7 cellular contexts compared by ENCODE assay signal in the genomic region with DNA sequence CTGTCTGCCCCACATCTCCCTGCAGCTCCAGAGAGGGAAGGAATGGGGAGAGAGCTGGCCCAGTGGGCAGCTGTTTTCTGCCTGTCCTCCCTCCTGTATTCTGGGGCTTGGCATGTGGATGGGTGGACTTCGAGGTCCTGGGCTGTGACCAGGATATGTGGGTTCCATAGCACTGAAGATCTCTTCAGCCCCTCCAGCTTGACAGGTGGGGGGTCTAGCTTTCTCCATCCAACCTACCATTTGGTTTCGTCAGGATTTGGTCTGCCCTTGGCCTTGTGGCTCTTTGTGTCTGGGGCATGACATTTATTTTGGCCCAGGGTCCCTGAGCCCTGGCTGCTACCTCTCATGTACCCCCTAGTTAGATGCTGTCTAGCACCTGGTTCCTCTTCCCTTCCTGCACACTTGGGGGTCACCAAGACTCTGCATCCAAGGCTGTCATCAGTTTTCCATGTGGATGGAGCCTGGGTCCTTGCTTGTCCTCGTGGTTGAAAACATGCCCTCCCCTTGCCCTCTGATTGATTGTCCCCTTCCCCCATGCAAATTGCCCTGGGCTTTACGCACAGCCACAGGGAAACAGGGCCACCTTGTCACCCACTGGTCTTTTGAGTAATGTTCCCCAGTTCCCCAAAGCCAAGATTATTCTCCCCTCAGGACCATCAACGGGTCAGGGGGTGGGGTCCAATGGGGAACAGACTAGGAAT. TPM values are rescaled to one million over a fixed set of nuclear protein-coding genes. Genes with fewer than 3 reads are reported as not detected.
DNase-seq lines count a peak whose midpoint lies in the region; ATAC-seq and TF ChIP-seq lines count a peak whose summit lies in the region.

No MANE protein-coding gene starts in this region.

- H3F3A ChIP-seq in PC-3 (ENCODE audit: low read length, unreplicated experiment): no peaks in the 10 kb centered on the region
- peaks cover 27% of the 10 kb centered on the region for H3F3A ChIP-seq in neural progenitor cell (ENCODE audit: low read depth)

- peaks cover 19% of the 10 kb centered on the region; the same call in 1 of the 2 replicates for H4K20me1 ChIP-seq in PC-3 (ENCODE audit: low read length)
- H4K20me1 ChIP-seq in neural progenitor cell (ENCODE audit: low read depth): peaks cover 50% of the 10 kb centered on the region

- no TSS peak for BruUV-seq in PC-3 (replicated peaks; lab: Mats Ljungman, UMichigan)

- peaks cover 17% of the 10 kb centered on the region for H3K27me3 Mint-ChIP-seq in neural progenitor cell (ENCODE audit: insufficient read depth, low read depth)

- peak overlapping the region; percentile 87 for H3K4me3 Mint-ChIP-seq in neural progenitor cell

- peaks cover 69% of the 10 kb centered on the region for H3K79me2 ChIP-seq in PC-3 (ENCODE audit: low read length)
- H3K79me2 ChIP-seq in neural progenitor cell (ENCODE audit: low read depth): no peaks in the 10 kb centered on the region

- CTCF ChIA-PET in PC-3 (lab: Charles Lee): interaction anchor here (0.5 kb wide), 1 partner anchor 533 kb away, joined by 4 read pairs; a partner anchor contains a TSS

- H3K9me3 ChIP-seq in PC-3 (ENCODE audit: low read length) (no peaks in the 10 kb centered on the region), neural progenitor cell (ENCODE audit: low read depth) (no peaks in the 10 kb centered on the region)

- peak overlapping the region; percentile 76 for H3K27ac ChIP-seq in PC-3 (ENCODE audit: low read length)
- no peak overlapping the region for H3K27ac ChIP-seq in neural progenitor cell
- H3K27ac ChIP-seq in urinary bladder (ENCODE audit: low read depth): peak overlapping the region; percentile 43

- H3K36me3 ChIP-seq in PC-3 (ENCODE audit: low read depth, low read length): no peaks in the 10 kb centered on the region
- no peaks in the 10 kb centered on the region for H3K36me3 ChIP-seq in neural progenitor cell
- no peaks in the 10 kb centered on the region for H3K36me3 ChIP-seq in urinary bladder (ENCODE audit: insufficient read depth)

- H3K4me3 ChIP-seq in PC-3 (ENCODE audit: low read length) (peak overlapping the region; percentile 48), epithelial cell of esophagus (ENCODE audit: low read length) (peak overlapping the region; percentile 45), neural progenitor cell (no peak overlapping the region), urinary bladder (ENCODE audit: low read depth, low read length) (no peak overlapping the region)

- TF ChIP-seq CTCF in PC-3 (conservative IDR thresholded peaks at IDR 0.05; ENCODE audit: low read depth, low read length) (no peak), epithelial cell of esophagus (IDR thresholded peaks at IDR 0.05; ENCODE audit: insufficient read depth, low read depth, low read length, missing control alignments) (no peak), neural progenitor cell (IDR thresholded peaks at IDR 0.05) (no peak)

- 70% methylated on average over 5 of the region's 5 CpGs for WGBS in urinary bladder

- H2AFZ ChIP-seq in PC-3 (ENCODE audit: low read length) (no peak overlapping the region; the same call in 1 of the 2 replicates), neural progenitor cell (replicated peaks) (no peak overlapping the region)

- intact Hi-C loops in PC-3 (cut with micrococcal nuclease): loop anchor here (1.0 kb wide), 1 partner anchor 183 kb away; no protein-coding TSS in a partner anchor

- H3K9me2 ChIP-seq in PC-3 (replicated peaks; ENCODE audit: low read length): no peaks in the 10 kb centered on the region

- ATAC-seq in PC-3: no peak

- H3K36me3 Mint-ChIP-seq in neural progenitor cell: no peaks in the 10 kb centered on the region

- peak overlapping the region; percentile 39; the same call in 1 of the 2 replicates for H3K9ac ChIP-seq in PC-3 (ENCODE audit: low read length)
- no peak overlapping the region for H3K9ac ChIP-seq in neural progenitor cell

- no peaks in the 10 kb centered on the region for H3K9me3 Mint-ChIP-seq in neural progenitor cell

- H3K27ac Mint-ChIP-seq in neural progenitor cell: peak overlapping the region; percentile 47

- H3K4me2 ChIP-seq in PC-3 (ENCODE audit: low read length) (peak overlapping the region; percentile 88), neural progenitor cell (peak overlapping the region; percentile 94)

- H3K27me3 ChIP-seq in PC-3 (ENCODE audit: low read length): no peaks in the 10 kb centered on the region
- H3K27me3 ChIP-seq in neural progenitor cell: peaks cover 96% of the 10 kb centered on the region

- DNase-seq in PC-3 (no peak), epithelial cell of esophagus (ENCODE audit: low read depth) (no peak), neural progenitor cell (ENCODE audit: low spot score) (no peak), ecto neural progenitor cell (ENCODE audit: low spot score) (no peak), RPMI8226 (no peak)
- DNase-seq in activated CD8-positive, alpha-beta memory T cell treated with anti-CD3 and anti-CD28 coated beads, Interleukin-2, amount 50 U/mL, for 4 hours: no peak

- peaks cover 59% of the 10 kb centered on the region for H3K4me1 Mint-ChIP-seq in neural progenitor cell

- H3K4me1 ChIP-seq in PC-3 (ENCODE audit: insufficient read depth, low read length): peaks cover 76% of the 10 kb centered on the region
- H3K4me1 ChIP-seq in neural progenitor cell: peaks cover 52% of the 10 kb centered on the region
- H3K4me1 ChIP-seq in urinary bladder (ENCODE audit: insufficient read depth): no peaks in the 10 kb centered on the region

- POLR2A ChIA-PET in PC-3 (lab: Charles Lee; ENCODE audit: unreplicated experiment): no interaction called here

RNA-seq across cellular contexts. Expression of a gene that starts 3.2 kb away (rescaled TPM):
- total RNA-seq in PC-3 (2014; rRNA removed) (18.2 and 23.1 TPM in 2 replicates), neural progenitor cell (ENCODE audit: low replicate concordance) (2.3 and 3.6 TPM in 2 replicates), urinary bladder (28.0 TPM)
- 5.1 TPM for polyA plus RNA-seq in urinary bladder

Comparison
In these comparisons a context has a peak if more than half of its experiments do, and no peak if none do; other contexts are left out.
1. H3K4me3 ChIP-seq: peak in PC-3 (single experiment) and epithelial cell of esophagus (single experiment); none in neural progenitor cell (single experiment) and urinary bladder (single experiment).